Comparison of ENCODE assay signal across 1 cellular context in the genomic region with DNA sequence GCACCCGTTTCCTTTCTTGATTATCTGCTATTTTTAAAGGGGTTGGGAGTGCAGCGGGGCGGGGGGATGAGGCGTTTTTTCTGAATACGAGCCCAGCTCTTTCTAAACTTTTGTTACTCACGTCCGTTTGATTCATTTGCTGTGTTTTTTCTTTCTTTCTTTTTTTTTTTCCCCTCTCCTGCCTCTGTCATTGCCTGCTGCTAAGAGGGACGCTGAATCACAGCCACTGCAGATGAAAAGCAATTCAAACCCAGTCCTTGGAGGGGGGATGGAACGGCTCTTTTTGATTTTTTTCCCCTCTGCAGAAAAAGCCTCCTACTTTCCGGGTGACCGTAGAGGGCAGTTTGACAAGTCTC.
TF ChIP-seq lines count a peak whose summit lies in the region.

No MANE protein-coding gene starts in this region.

TF ChIP-seq in SK-N-SH treated with all-trans-retinoic acid at 6 μM for 48 hours, 23 proteins besides CTCF, POLR2A, EP300 and RAD21 (continued from another document):
- TF ChIP-seq BACH2 (CRISPR knock-in tag; IDR thresholded peaks at IDR 0.05; ENCODE audit: borderline replicate concordance) (no peak), ARNTL (CRISPR knock-in tag; IDR thresholded peaks at IDR 0.05; ENCODE audit: borderline replicate concordance, low read depth) (no peak), RARB (CRISPR knock-in tag; IDR thresholded peaks at IDR 0.05) (no peak), OSR1 (CRISPR knock-in tag; IDR thresholded peaks at IDR 0.05) (no peak), ZC3H10 (CRISPR knock-in tag; IDR thresholded peaks at IDR 0.05) (no peak), TCF4 (CRISPR knock-in tag; IDR thresholded peaks at IDR 0.05; ENCODE audit: borderline replicate concordance) (no peak), GLIS3 (CRISPR knock-in tag; IDR thresholded peaks at IDR 0.05) (no peak), ZFP30 (CRISPR knock-in tag; IDR thresholded peaks at IDR 0.05) (no peak)
